ENCODE assay signal across 1 cellular context in the genomic region with DNA sequence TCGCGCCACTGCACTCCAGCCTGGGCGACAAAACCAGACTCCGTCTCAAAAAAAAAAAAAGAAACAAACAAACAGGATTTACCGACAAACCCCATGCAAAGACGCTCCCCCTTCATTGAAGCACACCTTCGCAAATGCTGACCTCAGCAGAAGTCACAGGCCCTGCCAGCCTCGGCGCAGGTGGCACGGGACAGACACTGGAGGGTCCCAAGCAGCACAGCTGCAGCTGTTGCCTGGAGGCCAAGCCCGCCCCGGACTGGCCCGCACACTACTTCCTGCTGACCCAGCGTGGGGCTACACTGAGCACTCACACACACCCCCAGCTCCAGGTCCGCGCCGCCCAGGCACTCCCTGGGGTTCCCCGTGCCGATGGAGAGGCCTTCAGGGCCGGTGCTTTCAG.
TF ChIP-seq lines count a peak whose summit lies in the region.

No MANE protein-coding gene starts in this region.

TF ChIP-seq in HepG2, 621 proteins besides CTCF, POLR2A, EP300 and RAD21:
- TF ChIP-seq ZIK1 (CRISPR knock-in tag; IDR thresholded peaks at IDR 0.05; ENCODE audit: borderline replicate concordance, low read depth) (no peak), MAFK (conservative IDR thresholded peaks at IDR 0.05 in 1 of 2, IDR thresholded peaks at IDR 0.05 in 1 of 2; ENCODE audit: low read length in 2 of 2) (peak; percentile 92 to 96), SRF (IDR thresholded peaks at IDR 0.05; ENCODE audit: low read depth, low read length) (no peak), AGO2 (optimal IDR thresholded peaks at IDR 0.05; ENCODE audit: low read depth, low read length) (peak; percentile 37), HDAC1 (CRISPR knock-in tag; IDR thresholded peaks at IDR 0.05) (no peak), MAFF (IDR thresholded peaks at IDR 0.05; ENCODE audit: low read depth, low read length) (peak; percentile 88), ZFP36 (IDR thresholded peaks at IDR 0.05; ENCODE audit: borderline replicate concordance, low read depth, low read length, partially characterized antibody) (no peak)
